Comparison of ENCODE assay signal across 11 cellular contexts in genomic region chr12:46935448-46935847, GRCh38.
"Had no signal": no experiment of that assay in that cellular context is flagged by ENCODE, and none has a peak within 500 bp of the region (broad histone marks: within the 10 kb centered on the region; RNA-seq: fewer than 3 reads in every experiment).

No MANE protein-coding gene starts in this region.

- H3K4me3 ChIP-seq: GM23248, GM23338, HAP-1 had no signal

- H3K4me2 ChIP-seq: GM23338 had no signal

- FAIRE-seq: H1, H54 had no signal

- H3K9me3 ChIP-seq: HAP-1 had no signal

- H3K4me1 ChIP-seq: HAP-1 had no signal

- ATAC-seq: GM23338, HCT116 had no signal

- H2AFZ ChIP-seq: GM23248, GM23338 had no signal

- H3K36me3 ChIP-seq: HAP-1 had no signal

- DNase-seq: GM23248, GOT3, H7, H9, HCEC 1CT, HFFc6 had no signal

- H3K9ac ChIP-seq: GM23248 had no signal

- H3K27ac ChIP-seq: GM23248 had no signal
